Comparison of ENCODE assay signal across 12 cellular contexts in the genomic region with DNA sequence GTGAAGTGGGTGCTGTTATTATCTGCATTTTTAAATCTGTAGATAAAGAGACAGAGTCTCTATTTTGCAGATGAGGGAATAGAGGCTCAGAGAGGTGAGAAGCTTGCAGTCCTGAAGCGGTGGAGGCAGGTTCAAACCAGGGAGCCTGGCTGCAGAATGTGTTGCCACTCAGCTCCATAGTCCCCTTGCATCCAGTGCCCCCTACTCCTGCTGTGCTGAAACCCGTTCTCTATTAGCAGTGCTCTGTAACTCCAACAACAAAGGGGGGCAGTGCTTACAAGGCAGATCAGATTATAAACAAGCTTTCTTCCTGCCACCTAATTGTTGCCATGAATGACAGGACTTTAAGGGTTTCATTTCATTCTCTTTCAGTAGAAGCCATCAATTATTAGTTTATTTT.
"Had no signal": no experiment of that assay in that cellular context is flagged by ENCODE, and none has a peak within 500 bp of the region (broad histone marks: within the 10 kb centered on the region; RNA-seq: fewer than 3 reads in every experiment).

No MANE protein-coding gene starts in this region.

- H3K27ac ChIP-seq: suprapubic skin had no signal

- ATAC-seq: esophagus mucosa; left ventricle myocardium superior; natural killer cell treated with Interleukin-12 subunit alpha and Interleukin-12 subunit beta and Interleukin-15 and Interleukin-18, amount 100 ng/mL, for 72 hours; T-cell had no signal

- H3K36me3 Mint-ChIP-seq: natural killer cell treated with Interleukin-12 subunit alpha and Interleukin-12 subunit beta and Interleukin-15 and Interleukin-18, amount 100 ng/mL, for 72 hours had no signal

- H3K27me3 Mint-ChIP-seq: memory B cell; natural killer cell treated with Interleukin-12 subunit alpha and Interleukin-12 subunit beta and Interleukin-15 and Interleukin-18, amount 100 ng/mL, for 72 hours; T-cell had no signal

- DNase-seq: activated CD4-positive, CD25-positive, alpha-beta regulatory T cell treated with anti-CD3 and anti-CD28 coated beads, Interleukin-2, amount 50 U/mL, for 72 hours; activated naive CD4-positive, alpha-beta T cell treated with anti-CD3 and anti-CD28 coated beads, Interleukin-2, amount 50 U/mL, for 16 hours; left ventricle myocardium superior; occipital lobe; stimulated activated CD4-positive, alpha-beta T cell treated with anti-CD3 and anti-CD28 coated beads, Interleukin-4, amount 100 ng/mL, for 1 hour; stimulated activated naive CD4-positive, alpha-beta T cell treated with Interleukin-2 at 50 U/mL for 16 hours; T-cell; T1000 had no signal

- H3K4me3 Mint-ChIP-seq: memory B cell; natural killer cell treated with Interleukin-12 subunit alpha and Interleukin-12 subunit beta and Interleukin-15 and Interleukin-18, amount 100 ng/mL, for 72 hours; T-cell had no signal

- H3K9me3 Mint-ChIP-seq: memory B cell; natural killer cell treated with Interleukin-12 subunit alpha and Interleukin-12 subunit beta and Interleukin-15 and Interleukin-18, amount 100 ng/mL, for 72 hours; T-cell had no signal

- H3K27ac Mint-ChIP-seq: memory B cell, T-cell had no signal
